ENCODE assay signal across 10 cellular contexts in the genomic region with DNA sequence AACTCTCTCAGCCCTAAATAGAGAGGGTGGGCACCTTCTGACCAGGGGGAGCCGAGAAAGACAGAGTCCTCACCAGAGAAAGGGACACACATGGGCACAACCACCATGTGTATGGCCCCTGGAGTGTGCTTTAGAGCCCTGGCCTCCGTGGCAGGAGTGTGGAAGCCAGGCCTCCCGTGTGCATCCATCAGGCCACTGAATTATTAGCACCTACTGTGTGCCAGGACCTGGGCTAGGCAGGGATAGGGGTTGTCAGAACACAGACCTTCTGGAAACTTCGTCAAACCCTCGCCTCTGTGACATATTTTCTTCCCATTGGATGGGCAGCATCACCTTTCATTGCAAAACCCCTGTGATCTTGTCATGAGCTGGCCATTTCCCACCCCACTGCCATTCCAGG.
DNase-seq lines count a peak whose midpoint lies in the region; ATAC-seq and TF ChIP-seq lines count a peak whose summit lies in the region.
"Had no signal": no experiment of that assay in that cellular context is flagged by ENCODE, and none has a peak within 500 bp of the region (broad histone marks: within the 10 kb centered on the region; RNA-seq: fewer than 3 reads in every experiment).

No MANE protein-coding gene starts in this region.

- ATAC-seq in lung (ENCODE audit: insufficient read depth, low FRiP score) (no peak), GM19023 (IDR thresholded peaks at IDR 0.05; ENCODE audit: unreplicated experiment) (no peak)

- no peaks in the 10 kb centered on the region for H3K9me3 Mint-ChIP-seq in T-helper 2 cell treated with Interferon-gamma antibody and Interleukin-4, amounts not matched to agents 5 μg/mL and 100 μg/mL, for 36 hours
- H3K9me3 Mint-ChIP-seq: nephron progenitor cell had no signal

- H3K4me1 Mint-ChIP-seq in T-helper 2 cell treated with Interferon-gamma antibody and Interleukin-4, amounts not matched to agents 5 μg/mL and 100 μg/mL, for 36 hours (ENCODE audit: low read depth): peaks cover 42% of the 10 kb centered on the region

- H3K36me3 ChIP-seq in lung (ENCODE audit: control insufficient read depth in 2 of 2, insufficient read depth in 2 of 2, low read length in 2 of 2) (peaks cover 0 to 6% of the 10 kb centered on the region in 2 donors), suprapubic skin (peaks cover 19% of the 10 kb centered on the region)

- no peaks in the 10 kb centered on the region for H3K27me3 Mint-ChIP-seq in T-helper 2 cell treated with Interferon-gamma antibody and Interleukin-4, amounts not matched to agents 5 μg/mL and 100 μg/mL, for 36 hours (ENCODE audit: low read depth)

- H3K27ac Mint-ChIP-seq in T-helper 2 cell treated with Interferon-gamma antibody and Interleukin-4, amounts not matched to agents 5 μg/mL and 100 μg/mL, for 36 hours: peak overlapping the region; percentile 52

- no peak for TF ChIP-seq POLR2A in suprapubic skin (IDR thresholded peaks at IDR 0.05)

- H3K4me3 ChIP-seq in lung (no peak overlapping the region), suprapubic skin (no peak overlapping the region)

- H3K9me3 ChIP-seq in lung (ENCODE audit: control insufficient read depth in 2 of 2, insufficient read depth in 1 of 2, low read length in 1 of 2) (no peaks in the 10 kb centered on the region), suprapubic skin (no peaks in the 10 kb centered on the region)

- 78 to 90% (median 84%) methylated on average over 5 of the region's 5 CpGs for WGBS in adipose tissue, 3 donors
- WGBS in lung, 2 donors: 84 to 90% methylated on average over 5 of the region's 5 CpGs
- WGBS in suprapubic skin: 86% methylated on average over 3 of the region's 5 CpGs

- H3K27ac ChIP-seq in adipose tissue (ENCODE audit: low read depth, low read length): peak overlapping the region; percentile 46
- H3K27ac ChIP-seq in lung (ENCODE audit: low read depth in 1 of 2, low read length in 1 of 2): peak overlapping the region; percentile 90 to 95
- peak overlapping the region; percentile 91 for H3K27ac ChIP-seq in suprapubic skin

- peaks cover 39 to 67% of the 10 kb centered on the region in 2 donors for H3K4me1 ChIP-seq in lung (ENCODE audit: control insufficient read depth in 2 of 2, insufficient read depth in 2 of 2, low read length in 2 of 2)
- peaks cover 92% of the 10 kb centered on the region for H3K4me1 ChIP-seq in suprapubic skin

- peaks cover 9% of the 10 kb centered on the region for H3K36me3 Mint-ChIP-seq in T-helper 2 cell treated with Interferon-gamma antibody and Interleukin-4, amounts not matched to agents 5 μg/mL and 100 μg/mL, for 36 hours (ENCODE audit: low read depth)

- no peak for DNase-seq in T-helper 2 cell treated with Interferon-gamma antibody and Interleukin-4, amounts not matched to agents 5 μg/mL and 100 μg/mL, for 36 hours (ENCODE audit: low spot score)
- no peak for DNase-seq in T-helper 2 cell
- DNase-seq in lung (ENCODE audit: low spot score): no peak
- peak in 1 of 2 donors; percentile 62 for DNase-seq in suprapubic skin (ENCODE audit: low spot score in 2 of 2)
- DNase-seq in NCI-H128 (lab: John Stamatoyannopoulos, UW; ENCODE audit: unreplicated experiment): no peak
- no peak for DNase-seq in NCI-H2196 (lab: John Stamatoyannopoulos, UW; ENCODE audit: unreplicated experiment)
- DNase-seq: NCI-H526 treated with DMSO at 0.1 percent for 48 hours, nephron progenitor cell had no signal

- no peak for TF ChIP-seq CTCF in lung (IDR thresholded peaks at IDR 0.05; ENCODE audit: control extremely low read depth, extremely low read depth)
- no peak for TF ChIP-seq CTCF in suprapubic skin (IDR thresholded peaks at IDR 0.05)

- no peaks in the 10 kb centered on the region for H3K27me3 ChIP-seq in lung (ENCODE audit: control insufficient read depth, insufficient read depth)
- H3K27me3 ChIP-seq in suprapubic skin: no peaks in the 10 kb centered on the region

- H3K4me3 Mint-ChIP-seq in T-helper 2 cell treated with Interferon-gamma antibody and Interleukin-4, amounts not matched to agents 5 μg/mL and 100 μg/mL, for 36 hours: no peak overlapping the region
- H3K4me3 Mint-ChIP-seq: nephron progenitor cell had no signal

- no peak for TF ChIP-seq EP300 in suprapubic skin (IDR thresholded peaks at IDR 0.05)
